Comparison of ENCODE assay signal across 9 cellular contexts in the genomic region with DNA sequence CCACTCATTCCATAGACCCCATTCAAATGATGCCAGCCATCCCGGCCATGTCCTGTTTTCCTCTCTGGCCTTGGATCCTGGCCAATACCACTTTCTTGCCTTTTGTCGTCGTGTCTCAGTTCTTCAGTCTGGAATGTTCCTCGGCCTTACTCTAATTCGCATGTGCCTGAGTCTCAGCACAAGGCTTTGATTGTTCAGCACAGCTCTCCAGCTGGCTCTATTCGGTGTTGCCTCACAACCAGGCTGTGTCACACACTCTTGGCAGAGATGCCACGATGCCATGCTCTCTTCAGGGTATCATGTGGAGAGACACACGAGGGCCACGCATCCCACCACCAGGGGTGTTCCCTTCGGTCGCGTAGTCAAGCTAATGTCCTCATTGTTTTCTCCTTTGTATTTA. TPM values are rescaled to one million over a fixed set of nuclear protein-coding genes. Genes with fewer than 3 reads are reported as not detected.
A peak's percentile ranks its signal among the peaks of the same experiment; 100 is the strongest.
DNase-seq lines count a peak whose midpoint lies in the region; ATAC-seq, FAIRE-seq and TF ChIP-seq lines count a peak whose summit lies in the region.
"Had no signal": no experiment of that assay in that cellular context is flagged by ENCODE, and none has a peak within 500 bp of the region (broad histone marks: within the 10 kb centered on the region; RNA-seq: fewer than 3 reads in every experiment).

No MANE protein-coding gene starts in this region.

- CTCF ChIA-PET in activated CD8-positive, alpha-beta T cell treated with anti-CD3 and anti-CD28 coated beads, Interleukin-2, amount 10 ng/mL, durations not matched to agents 7 days and 5 days (lab: Charles Lee) = no interaction called here
- CTCF ChIA-PET in activated CD8-positive, alpha-beta T cell treated with anti-CD3 and anti-CD28 coated beads for 36 hours (lab: Charles Lee) = interaction anchor here (0.9 kb wide), 1 partner anchor 23 kb away, joined by 3 read pairs; no protein-coding TSS in a partner anchor

- H3K36me3 Mint-ChIP-seq in activated CD8-positive, alpha-beta T cell treated with anti-CD3 and anti-CD28 coated beads, Interleukin-2, amount 10 ng/mL, durations not matched to agents 7 days and 5 days (ENCODE audit: low read depth) = peaks cover 18% of the 10 kb centered on the region
- peaks cover 8% of the 10 kb centered on the region for H3K36me3 Mint-ChIP-seq in activated CD8-positive, alpha-beta T cell treated with anti-CD3 and anti-CD28 coated beads for 36 hours (ENCODE audit: low read depth)
- H3K36me3 Mint-ChIP-seq in immature natural killer cell = peaks cover 3 to 4% (median 4%) of the 10 kb centered on the region in 3 donors

- no peaks in the 10 kb centered on the region for H3K9me3 Mint-ChIP-seq in activated CD8-positive, alpha-beta T cell treated with anti-CD3 and anti-CD28 coated beads, Interleukin-2, amount 10 ng/mL, durations not matched to agents 7 days and 5 days (ENCODE audit: insufficient read depth)
- H3K9me3 Mint-ChIP-seq in activated CD8-positive, alpha-beta T cell treated with anti-CD3 and anti-CD28 coated beads for 36 hours = no peaks in the 10 kb centered on the region
- H3K9me3 Mint-ChIP-seq in immature natural killer cell = no peaks in the 10 kb centered on the region

- peaks cover 20% of the 10 kb centered on the region for H3K4me1 Mint-ChIP-seq in activated CD8-positive, alpha-beta T cell treated with anti-CD3 and anti-CD28 coated beads, Interleukin-2, amount 10 ng/mL, durations not matched to agents 7 days and 5 days (ENCODE audit: low read depth)
- H3K4me1 Mint-ChIP-seq in activated CD8-positive, alpha-beta T cell treated with anti-CD3 and anti-CD28 coated beads for 36 hours (ENCODE audit: low read depth) = peaks cover 24% of the 10 kb centered on the region
- peaks cover 28 to 29% of the 10 kb centered on the region in 2 donors for H3K4me1 Mint-ChIP-seq in immature natural killer cell

- no peak for FAIRE-seq in RCC 7860 (lab: Jason Lieb, UNC)

- no peaks in the 10 kb centered on the region for H3K27me3 Mint-ChIP-seq in activated CD8-positive, alpha-beta T cell treated with anti-CD3 and anti-CD28 coated beads, Interleukin-2, amount 10 ng/mL, durations not matched to agents 7 days and 5 days (ENCODE audit: low read depth)
- H3K27me3 Mint-ChIP-seq in activated CD8-positive, alpha-beta T cell treated with anti-CD3 and anti-CD28 coated beads for 36 hours = no peaks in the 10 kb centered on the region
- peaks cover 1 to 4% (median 2%) of the 10 kb centered on the region in 3 donors for H3K27me3 Mint-ChIP-seq in immature natural killer cell (ENCODE audit: low read depth in 3 of 3)

- intact Hi-C loops in activated CD8-positive, alpha-beta T cell treated with anti-CD3 and anti-CD28 coated beads for 36 hours (cut with micrococcal nuclease) = no loop called here

- H3K27ac Mint-ChIP-seq in activated CD8-positive, alpha-beta T cell treated with anti-CD3 and anti-CD28 coated beads, Interleukin-2, amount 10 ng/mL, durations not matched to agents 7 days and 5 days = peak overlapping the region; percentile 60
- H3K27ac Mint-ChIP-seq in activated CD8-positive, alpha-beta T cell treated with anti-CD3 and anti-CD28 coated beads for 36 hours = no peak overlapping the region
- H3K27ac Mint-ChIP-seq in immature natural killer cell = peak overlapping the region in 5 of 6 donors; percentile 5 to 59 (median 39)

- ATAC-seq in activated CD8-positive, alpha-beta T cell treated with anti-CD3 and anti-CD28 coated beads, Interleukin-2, amount 10 ng/mL, durations not matched to agents 7 days and 5 days = no peak
- ATAC-seq in activated CD8-positive, alpha-beta T cell treated with anti-CD3 and anti-CD28 coated beads for 36 hours = no peak

- H3K4me3 Mint-ChIP-seq in activated CD8-positive, alpha-beta T cell treated with anti-CD3 and anti-CD28 coated beads, Interleukin-2, amount 10 ng/mL, durations not matched to agents 7 days and 5 days = no peak overlapping the region
- H3K4me3 Mint-ChIP-seq in activated CD8-positive, alpha-beta T cell treated with anti-CD3 and anti-CD28 coated beads for 36 hours = no peak overlapping the region
- peak overlapping the region; percentile 18 to 69 (median 59) for H3K4me3 Mint-ChIP-seq in immature natural killer cell

- no peak for TF ChIP-seq CTCF in activated CD8-positive, alpha-beta T cell treated with anti-CD3 and anti-CD28 coated beads for 36 hours (IDR thresholded peaks at IDR 0.05)

- no peak for DNase-seq in activated CD8-positive, alpha-beta T cell treated with anti-CD3 and anti-CD28 coated beads, Interleukin-2, amount 10 ng/mL, durations not matched to agents 7 days and 5 days
- DNase-seq in activated CD8-positive, alpha-beta T cell treated with anti-CD3 and anti-CD28 coated beads for 36 hours = no peak
- DNase-seq in immature natural killer cell (no peak), superior temporal gyrus (ENCODE audit: extremely low spot score) (peak; percentile 70), NOMO-1 (lab: John Stamatoyannopoulos, UW; ENCODE audit: unreplicated experiment in 2 of 2) (no peak), RCC 7860 (ENCODE audit: low spot score) (no peak)
- DNase-seq: NCI-H1048, NCI-H510A treated with DMSO at 0.1 percent for 48 hours had no signal

- POLR2A ChIA-PET in activated CD8-positive, alpha-beta T cell treated with anti-CD3 and anti-CD28 coated beads, Interleukin-2, amount 10 ng/mL, durations not matched to agents 7 days and 5 days (lab: Charles Lee) = interaction anchor here (0.6 kb wide), 1 partner anchor 33 kb away, joined by 3 read pairs; no protein-coding TSS in a partner anchor
- POLR2A ChIA-PET in activated CD8-positive, alpha-beta T cell treated with anti-CD3 and anti-CD28 coated beads for 36 hours (lab: Charles Lee) = no interaction called here

RNA-seq across cellular contexts. Expression of a gene that starts 1.8 kb away (rescaled TPM):
- total RNA-seq in activated CD8-positive, alpha-beta T cell treated with anti-CD3 and anti-CD28 coated beads, Interleukin-2, amount 10 ng/mL, durations not matched to agents 7 days and 5 days = 10 to 100 TPM; 31.4 to 33.7 TPM
- total RNA-seq in activated CD8-positive, alpha-beta T cell treated with anti-CD3 and anti-CD28 coated beads for 36 hours = 10 to 100 TPM; 30.5 to 31.2 TPM
- polyA plus RNA-seq in immature natural killer cell = 10 to 100 TPM; 26.5 to 52.0 (median 30.9) TPM

RNA-seq across cellular contexts. Expression of a gene that starts 21.1 kb away (rescaled TPM):
- 10 to 100 TPM; 15.2 to 16.0 TPM for total RNA-seq in activated CD8-positive, alpha-beta T cell treated with anti-CD3 and anti-CD28 coated beads, Interleukin-2, amount 10 ng/mL, durations not matched to agents 7 days and 5 days
- total RNA-seq in activated CD8-positive, alpha-beta T cell treated with anti-CD3 and anti-CD28 coated beads for 36 hours = 10 to 100 TPM; 16.1 to 19.5 TPM
- 1 to 10 TPM; 6.3 to 10.0 (median 6.3) TPM for polyA plus RNA-seq in immature natural killer cell

RNA-seq across cellular contexts. Expression of a gene that starts 30.0 kb away (rescaled TPM):
- 10 to 100 TPM; 37.6 to 37.7 TPM for total RNA-seq in activated CD8-positive, alpha-beta T cell treated with anti-CD3 and anti-CD28 coated beads, Interleukin-2, amount 10 ng/mL, durations not matched to agents 7 days and 5 days
- 10 to 100 TPM; 26.0 to 27.4 TPM for total RNA-seq in activated CD8-positive, alpha-beta T cell treated with anti-CD3 and anti-CD28 coated beads for 36 hours
- 10 to 100 TPM; 36.6 to 52.0 (median 44.4) TPM for polyA plus RNA-seq in immature natural killer cell

RNA-seq across cellular contexts. Expression of a gene that starts 30.3 kb away (rescaled TPM):
- 10 to 100 TPM; 35.3 to 36.0 TPM for total RNA-seq in activated CD8-positive, alpha-beta T cell treated with anti-CD3 and anti-CD28 coated beads, Interleukin-2, amount 10 ng/mL, durations not matched to agents 7 days and 5 days
- total RNA-seq in activated CD8-positive, alpha-beta T cell treated with anti-CD3 and anti-CD28 coated beads for 36 hours = 10 to 100 TPM; 37.7 to 41.8 TPM
- 10 to 100 TPM; 13.0 to 24.9 (median 23.2) TPM for polyA plus RNA-seq in immature natural killer cell

RNA-seq across cellular contexts. Expression of a gene that starts 42.3 kb away (rescaled TPM):
- 1 to 10 TPM; 1.4 to 1.8 TPM for total RNA-seq in activated CD8-positive, alpha-beta T cell treated with anti-CD3 and anti-CD28 coated beads, Interleukin-2, amount 10 ng/mL, durations not matched to agents 7 days and 5 days
- 1 to 10 TPM; 1.2 to 2.2 TPM for total RNA-seq in activated CD8-positive, alpha-beta T cell treated with anti-CD3 and anti-CD28 coated beads for 36 hours
- polyA plus RNA-seq in immature natural killer cell = not detected
- total RNA-seq: A172 had no signal

Comparison
In these comparisons a context has a peak if more than half of its experiments do, and no peak if none do; other contexts are left out.
1. H3K4me3 Mint-ChIP-seq: peak in immature natural killer cell (5 of 5); none in activated CD8-positive, alpha-beta T cell treated with anti-CD3 and anti-CD28 coated beads, Interleukin-2, amount 10 ng/mL, durations not matched to agents 7 days and 5 days (single experiment) and activated CD8-positive, alpha-beta T cell treated with anti-CD3 and anti-CD28 coated beads for 36 hours (single experiment).